ENCODE assay signal across 20 cellular contexts in the genomic region with DNA sequence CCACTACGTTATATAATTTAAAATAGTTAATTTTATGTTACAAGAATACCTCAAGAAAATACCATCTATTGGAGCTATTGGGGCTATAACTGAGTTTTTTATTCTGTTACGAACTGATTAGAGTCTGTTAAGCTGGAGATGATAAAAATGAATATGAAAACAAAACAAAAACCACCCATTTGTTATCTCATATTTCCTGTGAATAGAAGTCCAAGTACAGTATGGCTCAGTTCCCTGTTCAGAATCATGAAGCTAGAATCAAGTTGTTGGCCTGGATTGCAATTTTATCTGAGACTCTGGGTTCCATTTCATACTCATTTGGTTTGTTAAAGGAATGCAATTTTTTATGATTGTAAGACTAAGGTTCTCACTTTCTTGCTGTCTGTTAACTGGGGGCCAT.
"Had no signal": no experiment of that assay in that cellular context is flagged by ENCODE, and none has a peak within 500 bp of the region (broad histone marks: within the 10 kb centered on the region; RNA-seq: fewer than 3 reads in every experiment).

No MANE protein-coding gene starts in this region.

- H3K27ac ChIP-seq: HL-60, RWPE1 had no signal

- H3K9me2 ChIP-seq: SK-N-SH had no signal

- H3K9ac ChIP-seq: SK-N-SH had no signal

- H3K4me2 ChIP-seq: SK-N-SH had no signal

- DNase-seq: KBM-7; NCI-H1092; NCI-H1105 treated with DMSO at 0.1 percent for 48 hours; NCI-H1417 treated with DMSO at 0.1 percent for 48 hours; NCI-H146; NCI-H1694 treated with DMSO at 0.1 percent for 48 hours; NCI-H1930; NCI-H2081; NCI-H2107; NCI-H2227 treated with DMSO at 0.1 percent for 48 hours; NCI-H524; NCI-H526 treated with DMSO at 0.1 percent for 48 hours; NCI-H774; NK-92 treated with Interleukin-12 subunit alpha and Interleukin-12 subunit beta, amount 100 ng/mL, for 24 hours; PC-3; SHP77; SK-N-SH had no signal

- ATAC-seq: Panc1, PC-3 had no signal
